Comparison of ENCODE assay signal across 20 cellular contexts in the genomic region with DNA sequence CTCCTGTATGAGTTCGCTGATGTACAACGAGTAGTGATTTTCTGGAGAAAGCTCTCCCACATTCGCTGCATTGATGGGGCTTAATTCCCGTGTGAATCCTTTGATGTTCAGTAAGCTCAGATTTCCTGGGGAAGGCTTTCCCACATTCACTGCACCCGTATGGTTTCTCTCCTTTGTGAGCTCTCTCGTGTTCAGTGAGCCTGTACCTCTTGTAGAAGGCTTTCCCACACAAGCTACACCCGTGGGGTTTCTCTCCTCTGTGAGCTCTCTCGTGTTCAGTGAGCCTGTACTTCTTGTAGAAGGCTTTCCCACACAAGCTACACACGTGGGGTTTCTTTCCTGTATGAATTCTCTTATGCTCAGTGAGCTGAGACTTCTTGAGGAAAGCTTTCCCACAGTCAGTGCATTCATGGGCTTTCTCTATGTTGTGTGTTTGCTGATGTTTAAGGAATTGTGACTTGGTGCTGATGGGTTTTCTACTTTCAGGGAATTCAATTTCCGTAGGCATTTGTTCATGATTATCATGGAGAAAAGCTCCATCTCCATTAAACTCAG. TPM values are rescaled to one million over a fixed set of nuclear protein-coding genes. Genes with fewer than 3 reads are reported as not detected.
A peak's percentile ranks its signal among the peaks of the same experiment; 100 is the strongest.
DNase-seq lines count a peak whose midpoint lies in the region; ATAC-seq and TF ChIP-seq lines count a peak whose summit lies in the region.
"Had no signal": no experiment of that assay in that cellular context is flagged by ENCODE, and none has a peak within 500 bp of the region (broad histone marks: within the 10 kb centered on the region; RNA-seq: fewer than 3 reads in every experiment).

No MANE protein-coding gene starts in this region.

- peaks cover 4% of the 10 kb centered on the region for H3K4me1 Mint-ChIP-seq in neural progenitor cell

- H3K4me3 ChIP-seq in HUES64 (ENCODE audit: low read length) (0 out of 2 replicates have a peak overlapping the region, but pooled peaks have one; percentile 15), neural progenitor cell (peak overlapping the region; percentile 17), upper lobe of left lung (no peak overlapping the region)
- H3K4me3 ChIP-seq: cardiac muscle cell, esophagus muscularis mucosa, tibial artery had no signal

- no peaks in the 10 kb centered on the region for H3K27me3 Mint-ChIP-seq in neural progenitor cell (ENCODE audit: insufficient read depth, low read depth)
- H3K27me3 Mint-ChIP-seq: IgD-negative memory B cell had no signal

- no peak overlapping the region for H3K4me3 Mint-ChIP-seq in neural progenitor cell
- H3K4me3 Mint-ChIP-seq: H9 had no signal

- H4K20me1 ChIP-seq in neural progenitor cell (ENCODE audit: low read depth) = no peaks in the 10 kb centered on the region

- TF ChIP-seq CTCF in neural progenitor cell (IDR thresholded peaks at IDR 0.05) = no peak
- no peak for TF ChIP-seq CTCF in upper lobe of left lung (IDR thresholded peaks at IDR 0.05)

- 95% methylated on average over 10 of the region's 10 CpGs for WGBS in HUES64
- 97 to 100% methylated on average over 10 of the region's 10 CpGs for WGBS in upper lobe of left lung, 2 donors

- no peak overlapping the region for H3K27ac Mint-ChIP-seq in neural progenitor cell
- H3K27ac Mint-ChIP-seq: H9 had no signal

- peaks cover 37% of the 10 kb centered on the region for H3F3A ChIP-seq in neural progenitor cell (ENCODE audit: low read depth)

- DNase-seq in ELF-1 (ENCODE audit: low read depth, low spot score) = peak; percentile 37
- peak; percentile 2 for DNase-seq in dermis blood vessel endothelial cell
- no peak for DNase-seq in neural progenitor cell (ENCODE audit: low spot score)
- DNase-seq in upper lobe of left lung = no peak
- DNase-seq in activated gamma-delta T cell treated with Interleukin-2 at 50 U/mL for 16 hours = no peak
- DNase-seq in iPS-NIHi7 (ENCODE audit: extremely low spot score) = no peak
- DNase-seq: activated CD4-positive, alpha-beta T cell treated with anti-CD3 and anti-CD28 coated beads for 1 hour; activated CD8-positive, alpha-beta memory T cell treated with anti-CD3 and anti-CD28 coated beads, Interleukin-2, amount 50 U/mL, for 4 hours; activated effector memory CD4-positive, alpha-beta T cell treated with Interleukin-2 at 50 U/mL for 16 hours; effector CD4-positive, alpha-beta T cell; H9; left ventricle myocardium superior; NCI-H187; tibial artery had no signal

- H3K79me2 ChIP-seq in neural progenitor cell (ENCODE audit: low read depth) = peaks cover 20% of the 10 kb centered on the region

- TF ChIP-seq POLR2A in upper lobe of left lung (IDR thresholded peaks at IDR 0.05) = no peak

- no peak overlapping the region for H3K27ac ChIP-seq in HUES64 (ENCODE audit: low read depth, low read length)
- H3K27ac ChIP-seq in neural progenitor cell = no peak overlapping the region
- no peak overlapping the region for H3K27ac ChIP-seq in upper lobe of left lung
- H3K27ac ChIP-seq: cardiac muscle cell, esophagus muscularis mucosa, tibial artery had no signal

- no peak overlapping the region for H2AFZ ChIP-seq in neural progenitor cell (replicated peaks)

- H3K4me2 ChIP-seq in neural progenitor cell = no peak overlapping the region

- H3K27me3 ChIP-seq in HUES64 (ENCODE audit: insufficient read depth, low read length) = no peaks in the 10 kb centered on the region
- no peaks in the 10 kb centered on the region for H3K27me3 ChIP-seq in neural progenitor cell
- no peaks in the 10 kb centered on the region for H3K27me3 ChIP-seq in upper lobe of left lung
- H3K27me3 ChIP-seq: cardiac muscle cell, esophagus muscularis mucosa, tibial artery had no signal

- peaks cover 11% of the 10 kb centered on the region; the same call in 1 of the 2 replicates for H3K4me1 ChIP-seq in HUES64 (ENCODE audit: insufficient read depth, low read length)
- peaks cover 6% of the 10 kb centered on the region for H3K4me1 ChIP-seq in neural progenitor cell
- peaks cover 0 to 9% (median 6%) of the 10 kb centered on the region in 4 donors for H3K4me1 ChIP-seq in upper lobe of left lung

- no peak for ATAC-seq in upper lobe of left lung (ENCODE audit: low FRiP score in 2 of 2)
- ATAC-seq: left ventricle myocardium superior, sciatic nerve, SK-N-SH treated with all-trans-retinoic acid at 6 μM for 48 hours had no signal

- H3K36me3 Mint-ChIP-seq in neural progenitor cell = peaks cover 77% of the 10 kb centered on the region

- H3K9ac ChIP-seq in HUES64 (ENCODE audit: low read depth, low read length) (no peak overlapping the region), neural progenitor cell (no peak overlapping the region)

- H3K9me3 Mint-ChIP-seq in neural progenitor cell = peaks cover 86% of the 10 kb centered on the region

- no peak for TF ChIP-seq EP300 in upper lobe of left lung (IDR thresholded peaks at IDR 0.05)

- H3K36me3 ChIP-seq in HUES64 (ENCODE audit: insufficient read depth, low read length) = peaks cover 89% of the 10 kb centered on the region
- peaks cover 83% of the 10 kb centered on the region for H3K36me3 ChIP-seq in neural progenitor cell
- peaks cover 47 to 75% (median 63%) of the 10 kb centered on the region in 4 donors for H3K36me3 ChIP-seq in upper lobe of left lung

- H3K9me3 ChIP-seq in HUES64 (ENCODE audit: insufficient read depth, low read depth, low read length) (peaks cover 86% of the 10 kb centered on the region), neural progenitor cell (ENCODE audit: low read depth) (peaks cover 59% of the 10 kb centered on the region), upper lobe of left lung (peaks cover 67 to 98% (median 89%) of the 10 kb centered on the region in 4 donors)

RNA-seq across cellular contexts. Expression of a gene that starts 3.5 kb away (rescaled TPM):
- polyA plus RNA-seq in HUES64 (2013, experiment 1 of 2) = 8.8 TPM
- 10.1 TPM for polyA plus RNA-seq in HUES64 (2013, experiment 2 of 2)
- total RNA-seq in dermis blood vessel endothelial cell (3.0 and 4.4 TPM in 2 replicates), neural progenitor cell (ENCODE audit: low replicate concordance) (45.1 and 47.7 TPM in 2 replicates), upper lobe of left lung (10 to 100 TPM in 3 of 6 donors, 1 to 10 TPM in 3; 7.4 to 82.8 (median 12.1) TPM)

RNA-seq across cellular contexts. Expression of a gene that starts 13.5 kb away (rescaled TPM):
- polyA plus RNA-seq in HUES64 (2013, experiment 1 of 2) = 33.2 TPM
- 35.7 TPM for polyA plus RNA-seq in HUES64 (2013, experiment 2 of 2)
- total RNA-seq in dermis blood vessel endothelial cell (6.5 and 9.2 TPM in 2 replicates), neural progenitor cell (ENCODE audit: low replicate concordance) (32.7 and 49.6 TPM in 2 replicates), upper lobe of left lung (10 to 100 TPM in 5 of 6 donors, 1 to 10 TPM in 1; 6.3 to 37.7 (median 11.5) TPM)

RNA-seq across cellular contexts. Expression of a gene that starts 36.0 kb away (rescaled TPM):
- polyA plus RNA-seq in HUES64 (2013, experiment 1 of 2) = 8.4 TPM
- polyA plus RNA-seq in HUES64 (2013, experiment 2 of 2) = 10.8 TPM
- total RNA-seq in dermis blood vessel endothelial cell = 7.7 and 8.5 TPM in 2 replicates
- 10.4 and 11.7 TPM in 2 replicates for total RNA-seq in neural progenitor cell (ENCODE audit: low replicate concordance)
- total RNA-seq in upper lobe of left lung = 1 to 10 TPM; 3.1 to 8.2 (median 6.1) TPM

Comparison
In these comparisons a context has a peak if more than half of its experiments do, and no peak if none do; other contexts are left out.
1. DNase-seq: peak in ELF-1 (single experiment) and dermis blood vessel endothelial cell (single experiment); none in neural progenitor cell (single experiment), upper lobe of left lung (0 of 2), activated gamma-delta T cell treated with Interleukin-2 at 50 U/mL for 16 hours (single experiment) and iPS-NIHi7 (single experiment).
2. H3K4me3 ChIP-seq: peak in HUES64 (single experiment) and neural progenitor cell (single experiment); none in upper lobe of left lung (0 of 4).